Comparison of ENCODE assay signal across 10 cellular contexts in genomic region chr12:116426391-116427136, GRCh38.
DNase-seq lines count a peak whose midpoint lies in the region; ATAC-seq, FAIRE-seq and TF ChIP-seq lines count a peak whose summit lies in the region.
"Had no signal": no experiment of that assay in that cellular context is flagged by ENCODE, and none has a peak within 500 bp of the region (broad histone marks: within the 10 kb centered on the region; RNA-seq: fewer than 3 reads in every experiment).

No MANE protein-coding gene starts in this region.

- H3K4me1 ChIP-seq in endothelial cell of umbilical vein (ENCODE audit: control insufficient read depth, extremely low read depth, insufficient read depth, low read length) (no peaks in the 10 kb centered on the region), mucosa of descending colon (ENCODE audit: low read depth) (no peaks in the 10 kb centered on the region)

- peak; percentile 83 for TF ChIP-seq CTCF in AG04449 (IDR thresholded peaks at IDR 0.05; ENCODE audit: insufficient read depth, low read length, missing control alignments)
- peak in 1 of 2 donors; percentile 8 for TF ChIP-seq CTCF in endothelial cell of umbilical vein (IDR thresholded peaks at IDR 0.05; ENCODE audit: extremely low read depth in 1 of 2, insufficient read depth in 1 of 2, low read depth in 1 of 2, low read length in 2 of 2)
- no peak for TF ChIP-seq CTCF in mucosa of descending colon (IDR thresholded peaks at IDR 0.05)
- TF ChIP-seq CTCF in GM20000 (IDR thresholded peaks at IDR 0.05; ENCODE audit: extremely low read depth, missing control alignments) = no peak

- ATAC-seq in mucosa of descending colon (peak; percentile 47), HG02678 (IDR thresholded peaks at IDR 0.05; ENCODE audit: unreplicated experiment) (no peak)
- ATAC-seq: CD8-positive, alpha-beta T cell had no signal

- FAIRE-seq in endothelial cell of umbilical vein (lab: Jason Lieb, UNC) = no peak

- H3K27ac ChIP-seq in endothelial cell of umbilical vein (ENCODE audit: insufficient read depth, low read depth, low read length) = no peak overlapping the region
- H3K27ac ChIP-seq: SK-N-MC had no signal

- POLR2A ChIA-PET in AG04449 (lab: Yijun Ruan, JAX) (interaction anchor here (0.6 kb wide), 1 partner anchor 56 kb away, joined by 3 read pairs; no protein-coding TSS in a partner anchor), endothelial cell of umbilical vein (lab: Charles Lee) (no interaction called here)

- H3K36me3 ChIP-seq in MG63 (no peaks in the 10 kb centered on the region), endothelial cell of umbilical vein (ENCODE audit: control insufficient read depth in 2 of 2, extremely low read depth in 1 of 2, insufficient read depth in 2 of 2, low read length in 2 of 2) (no peaks in the 10 kb centered on the region), mucosa of descending colon (ENCODE audit: low read depth) (no peaks in the 10 kb centered on the region)

- CTCF ChIA-PET in AG04449 (lab: Yijun Ruan, JAX) = interaction anchor here (0.9 to 1.1 kb wide), 2 partner anchors 15 to 190 kb away, joined by 3 read pairs; no protein-coding TSS in a partner anchor
- CTCF ChIA-PET in endothelial cell of umbilical vein (lab: Charles Lee) = interaction anchor here (1.1 kb wide), 1 partner anchor 150 kb away, joined by 3 read pairs; no protein-coding TSS in a partner anchor

- no peak overlapping the region for H3K4me3 ChIP-seq in AG04449 (ENCODE audit: low read depth, low read length)
- H3K4me3 ChIP-seq in MG63 = no peak overlapping the region
- no peak overlapping the region for H3K4me3 ChIP-seq in endothelial cell of umbilical vein (replicated peaks in 1 of 3; ENCODE audit: insufficient read depth in 1 of 3, low read depth in 1 of 3, low read length in 3 of 3)
- H3K4me3 ChIP-seq in mucosa of descending colon = no peak overlapping the region
- H3K4me3 ChIP-seq: SK-N-MC had no signal

- H3K27me3 ChIP-seq in MG63 (no peaks in the 10 kb centered on the region), endothelial cell of umbilical vein (ENCODE audit: control insufficient read depth in 2 of 2, insufficient read depth in 2 of 2, low read length in 2 of 2) (no peaks in the 10 kb centered on the region)

- H3K9me1 ChIP-seq in endothelial cell of umbilical vein (replicated peaks; ENCODE audit: control insufficient read depth, extremely low read depth, insufficient read depth, low read length) = no peaks in the 10 kb centered on the region

- H3K9me3 ChIP-seq in MG63 = no peaks in the 10 kb centered on the region
- H3K9me3 ChIP-seq in endothelial cell of umbilical vein (replicated peaks; ENCODE audit: control insufficient read depth, insufficient read depth, low read length) = no peaks in the 10 kb centered on the region
- H3K9me3 ChIP-seq in mucosa of descending colon = no peaks in the 10 kb centered on the region

- H2AFZ ChIP-seq in endothelial cell of umbilical vein (ENCODE audit: low read depth, low read length) = no peak overlapping the region

- no TSS peak for BruUV-seq in endothelial cell of umbilical vein (replicated peaks; lab: Mats Ljungman, UMichigan)

- H3K4me2 ChIP-seq in endothelial cell of umbilical vein (ENCODE audit: insufficient read depth, low read length) = no peak overlapping the region

- intact Hi-C loops in endothelial cell of umbilical vein (cut with micrococcal nuclease) = no loop called here
- intact Hi-C loops in mucosa of descending colon (cut with DNase I, micrococcal nuclease) = no loop called here

- no peaks in the 10 kb centered on the region for H4K20me1 ChIP-seq in endothelial cell of umbilical vein (replicated peaks; ENCODE audit: control insufficient read depth, extremely low read depth, insufficient read depth, low read length)

- H3K9ac ChIP-seq in endothelial cell of umbilical vein (replicated peaks; ENCODE audit: extremely low read depth, insufficient read depth, low read length) = no peak overlapping the region

- H3K79me2 ChIP-seq in endothelial cell of umbilical vein (ENCODE audit: control insufficient read depth, insufficient read depth, low read length) = no peaks in the 10 kb centered on the region

- no peak for TF ChIP-seq POLR2A in endothelial cell of umbilical vein (IDR thresholded peaks at IDR 0.05; ENCODE audit: low read depth, low read length)

- dilution Hi-C loops in endothelial cell of umbilical vein (cut with MboI; ENCODE audit: extremely low pct_ligation_motif_present, low sequenced_read_pairs) = no loop called here

- DNase-seq in AG04449 (ENCODE audit: low read depth, low spot score) (peak; percentile 96), MG63 (peak; percentile 93), endothelial cell of umbilical vein (ENCODE audit: low read depth, low spot score) (peak; percentile 30), mucosa of descending colon (no peak), GM20000 (ENCODE audit: low spot score) (no peak), NCI-H2227 (lab: John Stamatoyannopoulos, UW; ENCODE audit: unreplicated experiment) (no peak), NCI-H1092 (lab: John Stamatoyannopoulos, UW) (no peak)
- DNase-seq: CD8-positive, alpha-beta T cell had no signal

TF ChIP-seq in endothelial cell of umbilical vein, 7 proteins besides CTCF, POLR2A, EP300 and RAD21:
- TF ChIP-seq MAX (IDR thresholded peaks at IDR 0.05; ENCODE audit: insufficient read depth, insufficient read length) = no peak
- no peak for TF ChIP-seq JUN (IDR thresholded peaks at IDR 0.05; ENCODE audit: borderline replicate concordance, insufficient read depth, insufficient read length, low read depth)
- no peak for TF ChIP-seq FOS (IDR thresholded peaks at IDR 0.05; ENCODE audit: borderline replicate concordance, insufficient read depth, low read length)
- no peak for TF ChIP-seq MYC (IDR thresholded peaks at IDR 0.05; ENCODE audit: low read depth, low read length)
- TF ChIP-seq EZH2 (IDR thresholded peaks at IDR 0.05; ENCODE audit: borderline replicate concordance, low read depth, low read length, severe bottlenecking) = no peak
- TF ChIP-seq POLR2AphosphoS5 (IDR thresholded peaks at IDR 0.05; ENCODE audit: insufficient read depth, low read depth, low read length) = no peak
- no peak for TF ChIP-seq GATA2 (IDR thresholded peaks at IDR 0.05; ENCODE audit: insufficient read depth, insufficient read length, low read depth, low read length)

Comparison
In these comparisons a context has a peak if more than half of its experiments do, and no peak if none do; other contexts are left out.
1. DNase-seq: peak in AG04449 (single experiment), MG63 (single experiment) and endothelial cell of umbilical vein (single experiment); none in mucosa of descending colon (0 of 3), GM20000 (single experiment), NCI-H2227 (single experiment) and NCI-H1092 (single experiment).